ENCODE assay signal across 30 cellular contexts in the genomic region with DNA sequence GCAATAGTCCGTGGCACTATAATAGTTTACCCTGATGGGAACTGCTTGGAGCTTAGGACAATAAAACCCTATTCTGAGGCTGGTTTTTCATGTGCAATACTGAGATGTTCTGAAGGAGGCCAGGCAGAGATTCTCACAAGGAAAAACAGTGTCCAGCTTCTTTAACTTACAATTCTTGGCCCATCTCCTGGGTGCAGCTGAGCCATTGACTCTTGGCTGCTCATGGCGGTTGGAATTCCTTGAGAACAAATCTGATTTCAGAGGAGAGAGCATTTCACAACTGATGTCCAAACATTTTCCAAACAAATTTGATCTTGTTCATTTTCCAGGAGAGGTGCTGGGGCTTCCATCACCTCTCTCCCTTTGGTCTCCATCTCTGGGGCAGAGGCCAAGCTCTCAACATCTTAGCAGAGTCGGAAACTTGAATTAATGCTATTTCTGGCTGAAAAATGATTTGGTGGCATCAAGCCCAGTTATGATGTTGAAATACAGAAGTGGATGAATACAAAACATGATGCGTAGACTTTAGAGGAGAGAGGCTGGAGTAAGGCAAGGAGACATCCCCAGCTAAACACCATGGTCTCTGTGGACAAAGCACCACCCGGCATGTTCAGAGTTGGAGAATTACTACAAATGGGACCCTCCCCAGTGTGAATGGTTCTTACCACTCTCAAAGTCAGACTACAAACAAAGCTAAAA.
"Had no signal": no experiment of that assay in that cellular context is flagged by ENCODE, and none has a peak within 500 bp of the region (broad histone marks: within the 10 kb centered on the region; RNA-seq: fewer than 3 reads in every experiment).

No MANE protein-coding gene starts in this region.

- H3K4me2 ChIP-seq: smooth muscle cell had no signal

- H3K27me3 Mint-ChIP-seq: activated CD4-positive, alpha-beta memory T cell treated with anti-CD3 and anti-CD28 coated beads for 36 hours; activated CD4-positive, alpha-beta T cell treated with anti-CD3 and anti-CD28 coated beads, Interleukin-2, amount 10 ng/mL, durations not matched to agents 24 days and 14 days; activated T-cell treated with anti-CD3 and anti-CD28 coated beads, Interleukin-2, amount 50 U/mL, for 24 hours; stimulated activated memory B cell treated with anti-CD40 and anti-IgM and Interleukin-4, amounts not matched to agents 10 μg/mL and 1 μg/mL and 100 μg/mL, for 72 hours; stimulated activated naive CD8-positive, alpha-beta T cell treated with anti-CD3 and anti-CD28 coated beads, Interleukin-15, amount 100 ng/mL, for 72 hours; T-helper 17 cell had no signal

- H3K4me3 ChIP-seq: breast epithelium, smooth muscle cell, vagina had no signal

- H3K9me3 Mint-ChIP-seq: activated CD4-positive, alpha-beta memory T cell treated with anti-CD3 and anti-CD28 coated beads for 36 hours; activated naive CD4-positive, alpha-beta T cell treated with anti-CD3 and anti-CD28 coated beads, Interleukin-2, amount 10 ng/mL, durations not matched to agents 7 days and 5 days; activated naive CD8-positive, alpha-beta T cell treated with anti-CD3 and anti-CD28 coated beads, Interleukin-2, amount 10 ng/mL, durations not matched to agents 7 days and 5 days; activated T-cell treated with anti-CD3 and anti-CD28 coated beads, Interleukin-2, amount 50 U/mL, for 24 hours; mesothelial cell of epicardium; neural crest cell; type B pancreatic cell had no signal

- H3K4me1 Mint-ChIP-seq: activated naive CD8-positive, alpha-beta T cell treated with anti-CD3 and anti-CD28 coated beads, Interleukin-2, amount 10 ng/mL, durations not matched to agents 7 days and 5 days; mesothelial cell of epicardium; stimulated activated memory B cell treated with anti-CD40 and anti-IgM and Interleukin-4, amounts not matched to agents 10 μg/mL and 1 μg/mL and 100 μg/mL, for 72 hours had no signal

- H3K36me3 ChIP-seq: breast epithelium, vagina had no signal

- ATAC-seq: left lobe of liver; stimulated activated memory B cell treated with anti-CD40 and anti-IgM and Interleukin-4, amounts not matched to agents 10 μg/mL and 1 μg/mL and 100 μg/mL, for 72 hours; stimulated activated naive CD8-positive, alpha-beta T cell treated with anti-CD3 and anti-CD28 coated beads, Interleukin-15, amount 100 ng/mL, for 72 hours; T-helper 17 cell had no signal

- H3K27ac Mint-ChIP-seq: activated CD4-positive, alpha-beta memory T cell treated with anti-CD3 and anti-CD28 coated beads for 36 hours; activated CD4-positive, alpha-beta T cell treated with anti-CD3 and anti-CD28 coated beads, Interleukin-2, amount 10 ng/mL, durations not matched to agents 24 days and 14 days; activated naive CD4-positive, alpha-beta T cell treated with anti-CD3 and anti-CD28 coated beads, Interleukin-2, amount 10 ng/mL, durations not matched to agents 7 days and 5 days; activated naive CD8-positive, alpha-beta T cell treated with anti-CD3 and anti-CD28 coated beads, Interleukin-2, amount 10 ng/mL, durations not matched to agents 7 days and 5 days; activated T-cell treated with anti-CD3 and anti-CD28 coated beads, Interleukin-2, amount 50 U/mL, for 24 hours; mesothelial cell of epicardium; naive B cell; stimulated activated memory B cell treated with anti-CD40 and anti-IgM and Interleukin-4, amounts not matched to agents 10 μg/mL and 1 μg/mL and 100 μg/mL, for 72 hours; T-helper 17 cell; type B pancreatic cell had no signal

- DNase-seq: activated CD4-positive, alpha-beta memory T cell treated with anti-CD3 and anti-CD28 coated beads for 36 hours; activated CD4-positive, alpha-beta T cell treated with anti-CD3 and anti-CD28 coated beads, Interleukin-2, amount 10 ng/mL, durations not matched to agents 24 days and 14 days; activated CD4-positive, CD25-positive, alpha-beta regulatory T cell treated with anti-CD3 and anti-CD28 coated beads, Interleukin-2, amount 50 U/mL, for 72 hours; activated CD8-positive, alpha-beta memory T cell treated with anti-CD3 and anti-CD28 coated beads, Interleukin-2, amount 50 U/mL, for 4 hours; activated gamma-delta T cell; activated naive CD4-positive, alpha-beta T cell treated with anti-CD3 and anti-CD28 coated beads, Interleukin-2, amount 10 ng/mL, durations not matched to agents 7 days and 5 days; activated naive CD8-positive, alpha-beta T cell treated with anti-CD3 and anti-CD28 coated beads, Interleukin-2, amount 10 ng/mL, durations not matched to agents 7 days and 5 days; activated T-cell treated with anti-CD3 and anti-CD28 coated beads, Interleukin-2, amount 50 U/mL, for 24 hours; effector CD8-positive, alpha-beta T cell; head of caudate nucleus; hippocampal formation; naive B cell; nucleus accumbens; stimulated activated CD4-positive, alpha-beta T cell treated with anti-CD3 and anti-CD28 coated beads, Interleukin-1b, Interleukin-23, amount 100 ng/mL, for 48 hours; stimulated activated CD4-positive, alpha-beta T cell treated with anti-CD3 and anti-CD28 coated beads, Interleukin-4, amount 100 ng/mL, for 4 hours; stimulated activated CD8-positive, alpha-beta memory T cell treated with anti-CD3 and anti-CD28 coated beads, Interleukin-4, amount 100 ng/mL, for 48 hours; stimulated activated naive CD8-positive, alpha-beta T cell treated with anti-CD3 and anti-CD28 coated beads, Interleukin-15, amount 100 ng/mL, for 72 hours; substantia nigra; SW 1271; T-helper 17 cell; T1000 had no signal

- H3K27ac ChIP-seq: epithelial cell of prostate, vagina had no signal

- H3K4me1 ChIP-seq: breast epithelium, vagina had no signal

- H3K9me3 ChIP-seq: breast epithelium, vagina had no signal

- H3K27me3 ChIP-seq: vagina had no signal

- H3K4me3 Mint-ChIP-seq: activated CD4-positive, alpha-beta memory T cell treated with anti-CD3 and anti-CD28 coated beads for 36 hours; activated CD4-positive, alpha-beta T cell treated with anti-CD3 and anti-CD28 coated beads, Interleukin-2, amount 10 ng/mL, durations not matched to agents 24 days and 14 days; activated naive CD4-positive, alpha-beta T cell treated with anti-CD3 and anti-CD28 coated beads, Interleukin-2, amount 10 ng/mL, durations not matched to agents 7 days and 5 days; activated naive CD8-positive, alpha-beta T cell treated with anti-CD3 and anti-CD28 coated beads, Interleukin-2, amount 10 ng/mL, durations not matched to agents 7 days and 5 days; activated T-cell treated with anti-CD3 and anti-CD28 coated beads, Interleukin-2, amount 50 U/mL, for 24 hours; mesothelial cell of epicardium; naive B cell; neural crest cell; stimulated activated memory B cell treated with anti-CD40 and anti-IgM and Interleukin-4, amounts not matched to agents 10 μg/mL and 1 μg/mL and 100 μg/mL, for 72 hours; stimulated activated naive CD8-positive, alpha-beta T cell treated with anti-CD3 and anti-CD28 coated beads, Interleukin-15, amount 100 ng/mL, for 72 hours; T-helper 17 cell; type B pancreatic cell had no signal

- H3K36me3 Mint-ChIP-seq: activated CD4-positive, alpha-beta memory T cell treated with anti-CD3 and anti-CD28 coated beads for 36 hours; activated naive CD4-positive, alpha-beta T cell treated with anti-CD3 and anti-CD28 coated beads, Interleukin-2, amount 10 ng/mL, durations not matched to agents 7 days and 5 days; activated naive CD8-positive, alpha-beta T cell treated with anti-CD3 and anti-CD28 coated beads, Interleukin-2, amount 10 ng/mL, durations not matched to agents 7 days and 5 days; mesothelial cell of epicardium; naive B cell; stimulated activated memory B cell treated with anti-CD40 and anti-IgM and Interleukin-4, amounts not matched to agents 10 μg/mL and 1 μg/mL and 100 μg/mL, for 72 hours; type B pancreatic cell had no signal
